In genomic region chr13:24626449-24626848, GRCh38 we compare ENCODE assay signal across 1 cellular context.
TF ChIP-seq lines count a peak whose summit lies in the region.

No MANE protein-coding gene starts in this region.

TF ChIP-seq in GM23338, 12 proteins besides CTCF, POLR2A, EP300 and RAD21 (continued from another document):
- TF ChIP-seq, protein P1, sequence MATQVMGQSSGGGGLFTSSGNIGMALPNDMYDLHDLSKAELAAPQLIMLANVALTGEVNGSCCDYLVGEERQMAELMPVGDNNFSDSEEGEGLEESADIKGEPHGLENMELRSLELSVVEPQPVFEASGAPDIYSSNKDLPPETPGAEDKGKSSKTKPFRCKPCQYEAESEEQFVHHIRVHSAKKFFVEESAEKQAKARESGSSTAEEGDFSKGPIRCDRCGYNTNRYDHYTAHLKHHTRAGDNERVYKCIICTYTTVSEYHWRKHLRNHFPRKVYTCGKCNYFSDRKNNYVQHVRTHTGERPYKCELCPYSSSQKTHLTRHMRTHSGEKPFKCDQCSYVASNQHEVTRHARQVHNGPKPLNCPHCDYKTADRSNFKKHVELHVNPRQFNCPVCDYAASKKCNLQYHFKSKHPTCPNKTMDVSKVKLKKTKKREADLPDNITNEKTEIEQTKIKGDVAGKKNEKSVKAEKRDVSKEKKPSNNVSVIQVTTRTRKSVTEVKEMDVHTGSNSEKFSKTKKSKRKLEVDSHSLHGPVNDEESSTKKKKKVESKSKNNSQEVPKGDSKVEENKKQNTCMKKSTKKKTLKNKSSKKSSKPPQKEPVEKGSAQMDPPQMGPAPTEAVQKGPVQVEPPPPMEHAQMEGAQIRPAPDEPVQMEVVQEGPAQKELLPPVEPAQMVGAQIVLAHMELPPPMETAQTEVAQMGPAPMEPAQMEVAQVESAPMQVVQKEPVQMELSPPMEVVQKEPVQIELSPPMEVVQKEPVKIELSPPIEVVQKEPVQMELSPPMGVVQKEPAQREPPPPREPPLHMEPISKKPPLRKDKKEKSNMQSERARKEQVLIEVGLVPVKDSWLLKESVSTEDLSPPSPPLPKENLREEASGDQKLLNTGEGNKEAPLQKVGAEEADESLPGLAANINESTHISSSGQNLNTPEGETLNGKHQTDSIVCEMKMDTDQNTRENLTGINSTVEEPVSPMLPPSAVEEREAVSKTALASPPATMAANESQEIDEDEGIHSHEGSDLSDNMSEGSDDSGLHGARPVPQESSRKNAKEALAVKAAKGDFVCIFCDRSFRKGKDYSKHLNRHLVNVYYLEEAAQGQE (IDR thresholded peaks at IDR 0.05; ENCODE audit: unreplicated experiment): no peak
- no peak for TF ChIP-seq STAT1 (IDR thresholded peaks at IDR 0.05; ENCODE audit: unreplicated experiment)
TF ChIP-seq in GM23338: peak in this region for 0.
